21 cellular contexts compared by ENCODE assay signal in the genomic region with DNA sequence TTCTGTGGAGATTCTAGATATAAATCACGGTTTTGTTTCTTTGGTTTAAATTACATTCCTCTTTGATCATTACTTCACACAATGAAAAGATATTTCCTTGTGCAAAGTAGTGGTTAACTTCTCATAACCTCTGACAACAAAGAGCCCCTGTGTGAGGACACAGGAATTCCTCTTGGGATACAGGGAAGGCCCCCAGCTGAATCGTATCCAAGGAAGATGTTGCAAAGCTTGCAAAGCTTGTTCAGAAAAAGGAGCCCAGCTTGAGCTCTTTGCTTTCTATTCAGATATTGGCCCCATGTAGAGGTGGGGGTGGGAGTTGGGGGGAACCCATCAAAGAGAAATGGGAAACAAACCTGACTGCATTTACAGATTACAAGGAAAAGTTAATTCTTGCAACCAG.
DNase-seq lines count a peak whose midpoint lies in the region; ATAC-seq and TF ChIP-seq lines count a peak whose summit lies in the region.
"Had no signal": no experiment of that assay in that cellular context is flagged by ENCODE, and none has a peak within 500 bp of the region (broad histone marks: within the 10 kb centered on the region; RNA-seq: fewer than 3 reads in every experiment).

No MANE protein-coding gene starts in this region.

- DNase-seq in COLO829 (ENCODE audit: low spot score) (peak; percentile 68), RPMI7951 (ENCODE audit: low read depth) (peak; percentile 10), epidermal melanocyte (ENCODE audit: insufficient read length, low spot score) (peak; percentile 19), mesothelial cell of epicardium (ENCODE audit: low spot score in 2 of 2, unreplicated experiment in 2 of 2) (no peak), nephron progenitor cell (no peak), NCI-H187 treated with DMSO at 0.1 percent for 48 hours (lab: John Stamatoyannopoulos, UW) (no peak)
- DNase-seq in CD4-positive, alpha-beta memory T cell = no peak
- DNase-seq: activated CD4-positive, alpha-beta T cell treated with anti-CD3 and anti-CD28 coated beads for 4 hours; activated naive CD4-positive, alpha-beta T cell treated with anti-CD3 and anti-CD28 coated beads, Interleukin-2, amount 50 U/mL, for 16 hours; aorta; colonic mucosa; EL; heart right ventricle; NCI-H510A treated with DMSO at 0.1 percent for 48 hours; spleen; stimulated activated CD4-positive, alpha-beta T cell treated with anti-CD3 and anti-CD28 coated beads, Interleukin-4, amount 100 ng/mL, for 24 hours; stomach; upper lobe of left lung had no signal

- no peaks in the 10 kb centered on the region for H3K9me3 ChIP-seq in CD4-positive, alpha-beta memory T cell (ENCODE audit: control insufficient read depth in 1 of 2, low read length in 2 of 2)
- H3K9me3 ChIP-seq: colonic mucosa, upper lobe of left lung had no signal

- H3K4me3 Mint-ChIP-seq in mesothelial cell of epicardium = no peak overlapping the region
- no peak overlapping the region for H3K4me3 Mint-ChIP-seq in CD4-positive, alpha-beta memory T cell
- no peak overlapping the region for H3K4me3 Mint-ChIP-seq in nephron progenitor cell
- H3K4me3 Mint-ChIP-seq: memory B cell had no signal

- no peak for ATAC-seq in GM18861 (IDR thresholded peaks at IDR 0.05; ENCODE audit: unreplicated experiment)
- ATAC-seq: heart right ventricle, HepG2 had no signal

- no peaks in the 10 kb centered on the region for H3K27me3 ChIP-seq in CD4-positive, alpha-beta memory T cell (ENCODE audit: insufficient read depth, low read length)
- H3K27me3 ChIP-seq: colonic mucosa, heart right ventricle, spleen, stomach, upper lobe of left lung had no signal

- CTCF ChIA-PET in CD4-positive, alpha-beta memory T cell (lab: Charles Lee; ENCODE audit: partially characterized antibody) = no interaction called here

- H3K4me3 ChIP-seq in CD4-positive, alpha-beta memory T cell (ENCODE audit: low read length in 2 of 2) = no peak overlapping the region
- H3K4me3 ChIP-seq: colonic mucosa, heart right ventricle, spleen, stomach, upper lobe of left lung had no signal

- no peak overlapping the region for H3K27ac ChIP-seq in CD4-positive, alpha-beta memory T cell (ENCODE audit: low read depth, low read length)
- H3K27ac ChIP-seq: colonic mucosa, heart right ventricle, spleen, stomach, upper lobe of left lung had no signal

- H3K27ac Mint-ChIP-seq in mesothelial cell of epicardium (peak overlapping the region; percentile 92), nephron progenitor cell (no peak overlapping the region)
- no peak overlapping the region for H3K27ac Mint-ChIP-seq in CD4-positive, alpha-beta memory T cell
- H3K27ac Mint-ChIP-seq: memory B cell had no signal

- H3K9me3 Mint-ChIP-seq in mesothelial cell of epicardium (peaks cover 8% of the 10 kb centered on the region), nephron progenitor cell (peaks cover 5% of the 10 kb centered on the region)
- peaks cover 0 to 2% (median under 1%) of the 10 kb centered on the region in 8 donors for H3K9me3 Mint-ChIP-seq in CD4-positive, alpha-beta memory T cell

- POLR2A ChIA-PET in CD4-positive, alpha-beta memory T cell (lab: Charles Lee; ENCODE audit: partially characterized antibody) = interaction anchor here (0.7 kb wide), 1 partner anchor 33 kb away, joined by 3 read pairs; no protein-coding TSS in a partner anchor

- intact Hi-C loops in CD4-positive, alpha-beta memory T cell (cut with micrococcal nuclease) = no loop called here

- no peaks in the 10 kb centered on the region for H3K4me1 ChIP-seq in CD4-positive, alpha-beta memory T cell (ENCODE audit: insufficient read depth, low read length)
- H3K4me1 ChIP-seq: colonic mucosa, heart right ventricle, spleen, stomach, upper lobe of left lung had no signal

- TF ChIP-seq CTCF in mesothelial cell of epicardium (IDR thresholded peaks at IDR 0.05; ENCODE audit: unreplicated experiment) (no peak), nephron progenitor cell (IDR thresholded peaks at IDR 0.05) (no peak)

- H3K4me1 Mint-ChIP-seq in mesothelial cell of epicardium = peaks cover 56% of the 10 kb centered on the region
- no peaks in the 10 kb centered on the region for H3K4me1 Mint-ChIP-seq in CD4-positive, alpha-beta memory T cell
- H3K4me1 Mint-ChIP-seq in nephron progenitor cell = peaks cover 6% of the 10 kb centered on the region

- peaks cover 2% of the 10 kb centered on the region for H3K36me3 Mint-ChIP-seq in mesothelial cell of epicardium
- H3K36me3 Mint-ChIP-seq in CD4-positive, alpha-beta memory T cell = no peaks in the 10 kb centered on the region
- H3K36me3 Mint-ChIP-seq in nephron progenitor cell (ENCODE audit: low read depth) = no peaks in the 10 kb centered on the region

- H3K27me3 Mint-ChIP-seq in mesothelial cell of epicardium (ENCODE audit: low read depth) = no peaks in the 10 kb centered on the region
- H3K27me3 Mint-ChIP-seq in CD4-positive, alpha-beta memory T cell = peaks cover 0 to 2% of the 10 kb centered on the region in 2 donors
- no peaks in the 10 kb centered on the region for H3K27me3 Mint-ChIP-seq in nephron progenitor cell (ENCODE audit: low read depth, poor library complexity)

- H3K36me3 ChIP-seq in CD4-positive, alpha-beta memory T cell (ENCODE audit: insufficient read depth, low read length) = no peaks in the 10 kb centered on the region
- H3K36me3 ChIP-seq: colonic mucosa, heart right ventricle, spleen, stomach, upper lobe of left lung had no signal

Comparison
In these comparisons a context has a peak if more than half of its experiments do, and no peak if none do; other contexts are left out.
1. DNase-seq: peak in COLO829 (single experiment), RPMI7951 (single experiment) and epidermal melanocyte (single experiment); none in mesothelial cell of epicardium (0 of 2), CD4-positive, alpha-beta memory T cell (0 of 5), nephron progenitor cell (single experiment) and NCI-H187 treated with DMSO at 0.1 percent for 48 hours (single experiment).